8 cellular contexts compared by ENCODE assay signal in the genomic region with DNA sequence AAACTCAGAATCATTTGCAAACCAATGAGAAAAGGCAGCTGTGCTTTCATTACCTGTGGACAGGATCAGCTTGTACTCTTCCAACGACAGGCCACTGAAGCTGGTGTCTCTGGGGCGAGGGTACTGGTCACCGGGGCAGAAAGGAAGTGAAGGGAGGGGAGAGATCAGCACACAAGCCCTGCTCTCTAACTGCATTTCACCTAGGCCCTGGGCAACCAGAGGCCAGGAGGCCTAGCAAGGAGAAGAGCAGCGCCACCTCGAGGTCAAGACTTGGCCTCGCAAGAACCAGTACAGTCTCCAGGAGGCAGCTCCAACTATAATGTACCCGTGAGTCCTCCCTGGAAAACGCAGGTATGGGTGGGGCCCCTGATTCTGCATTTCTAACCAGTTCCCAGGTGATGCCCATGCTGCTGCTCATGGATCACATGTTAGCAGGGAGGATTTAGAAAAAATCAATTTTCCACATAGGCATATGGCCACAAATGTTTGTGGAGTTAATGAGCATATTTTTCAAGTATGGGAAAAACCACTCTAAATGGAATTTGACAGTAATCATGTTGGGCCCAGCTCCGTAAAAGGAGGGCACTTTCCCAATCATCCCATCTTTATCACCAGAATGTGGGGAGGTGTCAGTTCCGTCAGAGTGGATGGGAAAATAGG. TPM values are rescaled to one million over a fixed set of nuclear protein-coding genes. Genes with fewer than 3 reads are reported as not detected.
DNase-seq lines count a peak whose midpoint lies in the region; ATAC-seq and FAIRE-seq lines count a peak whose summit lies in the region.

No MANE protein-coding gene starts in this region.

- WGBS in small intestine, 3 donors: 34 to 36% (median 35%) methylated on average over 10 of the region's 10 CpGs

- FAIRE-seq in HTR-8/SVneo (lab: Jason Lieb, UNC) (no peak), small intestine (lab: Jason Lieb, UNC) (no peak)

- peaks cover 9% of the 10 kb centered on the region; the same call in 1 of the 2 replicates for H3K36me3 ChIP-seq in SJCRH30
- peaks cover 2 to 16% of the 10 kb centered on the region in 2 donors for H3K36me3 ChIP-seq in small intestine (ENCODE audit: control insufficient read depth in 2 of 2, insufficient read depth in 2 of 2, low read length in 2 of 2)

- ATAC-seq in left ventricle myocardium superior (peak; percentile 26), GM19463 (IDR thresholded peaks at IDR 0.05; ENCODE audit: unreplicated experiment) (no peak)

- H3K4me1 ChIP-seq in SJCRH30: peaks cover 19% of the 10 kb centered on the region
- no peaks in the 10 kb centered on the region for H3K4me1 ChIP-seq in small intestine (ENCODE audit: control insufficient read depth in 2 of 2, insufficient read depth in 1 of 2, low read depth in 1 of 2, low read length in 1 of 2)

- H3K27ac ChIP-seq in SJCRH30 (no peak overlapping the region), small intestine (ENCODE audit: low read depth in 1 of 2, low read length in 1 of 2) (peak overlapping the region in 1 of 2 donors; percentile 42)

- no peak overlapping the region for H3K4me3 ChIP-seq in SJCRH30
- H3K4me3 ChIP-seq in small intestine (ENCODE audit: low read depth in 1 of 2, low read length in 2 of 2): no peak overlapping the region

- no peaks in the 10 kb centered on the region for H3K9me3 ChIP-seq in SJCRH30 (replicated peaks)
- H3K9me3 ChIP-seq in small intestine (ENCODE audit: control insufficient read depth, low read depth): no peaks in the 10 kb centered on the region

- intact Hi-C loops in left ventricle myocardium superior (cut with micrococcal nuclease): loop anchor here (5.0 kb wide), 1 partner anchor 113 kb away; no protein-coding TSS in a partner anchor

- H3K27me3 ChIP-seq in SJCRH30 (no peaks in the 10 kb centered on the region), small intestine (ENCODE audit: control insufficient read depth in 2 of 2, insufficient read depth in 2 of 2, low read length in 2 of 2) (no peaks in the 10 kb centered on the region)

- DNase-seq in NCI-H524 (lab: John Stamatoyannopoulos, UW) (peak; percentile 26 to 72), NCI-H524 treated with DMSO at 0.1 percent for 48 hours (lab: John Stamatoyannopoulos, UW) (no peak), HTR-8/SVneo (ENCODE audit: insufficient read length, low spot score) (peak; percentile 57), SJCRH30 (peak; percentile 60 to 70), left ventricle myocardium superior (peak; percentile 74), small intestine (peak; percentile 87)
- DNase-seq in activated naive CD4-positive, alpha-beta T cell treated with anti-CD3 and anti-CD28 coated beads, Interleukin-2, amount 50 U/mL, for 16 hours: peak; percentile 73

RNA-seq across cellular contexts. Expression of gene UQCC2, which starts 11.0 kb away (rescaled TPM):
- 29.7 and 30.7 TPM in 2 replicates for total RNA-seq in SJCRH30 (2014; rRNA removed; shearing (Covaris generic))
- 190 TPM for total RNA-seq in left ventricle myocardium superior
- polyA plus RNA-seq in small intestine: 10 to 100 TPM; 36.5 to 51.7 (median 36.7) TPM

RNA-seq across cellular contexts. Expression of gene IP6K3, which starts 46.2 kb away (rescaled TPM):
- 10.3 and 11.2 TPM in 2 replicates for total RNA-seq in SJCRH30 (2014; rRNA removed; shearing (Covaris generic))
- total RNA-seq in left ventricle myocardium superior: 47.5 TPM
- polyA plus RNA-seq in small intestine: 1 to 10 TPM in 1 of 3 donors, under 1 TPM in 2; 0.54 to 1.0 (median 0.89) TPM
